12 cellular contexts compared by ENCODE assay signal in the genomic region with DNA sequence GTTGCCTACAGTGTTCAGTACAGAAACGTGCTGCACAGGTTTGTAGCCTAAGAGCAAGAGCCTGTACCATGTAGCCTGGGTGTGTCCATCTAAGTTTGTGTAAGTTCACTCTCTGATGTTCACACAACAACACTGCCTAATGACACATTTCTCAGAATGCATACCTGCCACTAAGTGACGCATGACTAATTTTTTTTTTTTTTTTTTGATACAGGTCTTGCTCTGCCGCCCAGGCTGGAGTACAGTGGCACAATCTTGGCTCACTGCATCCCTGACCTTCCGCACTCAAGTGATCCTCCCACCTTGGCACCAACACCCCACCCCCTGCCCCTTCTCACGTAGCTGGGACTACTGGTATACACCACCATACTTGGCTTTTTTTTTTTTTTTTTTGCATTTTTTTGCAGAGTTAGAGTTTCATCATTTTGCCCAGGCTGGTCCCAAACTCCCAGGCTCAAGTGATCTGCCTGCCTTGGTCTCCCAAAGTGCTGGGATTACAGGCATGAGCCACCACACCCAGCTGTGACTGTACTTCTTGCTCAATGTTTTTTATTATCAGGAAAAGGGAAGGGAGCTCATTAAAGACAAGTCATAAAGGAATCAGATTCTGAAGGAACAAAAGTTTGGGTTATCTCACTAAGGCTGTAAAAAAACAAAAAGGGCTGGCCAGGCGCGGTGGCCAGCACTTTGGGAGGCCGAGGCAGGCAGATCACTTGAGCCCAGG. TPM values are rescaled to one million over a fixed set of nuclear protein-coding genes. Genes with fewer than 3 reads are reported as not detected.
DNase-seq lines count a peak whose midpoint lies in the region; FAIRE-seq and TF ChIP-seq lines count a peak whose summit lies in the region.
"Had no signal": no experiment of that assay in that cellular context is flagged by ENCODE, and none has a peak within 500 bp of the region (broad histone marks: within the 10 kb centered on the region; RNA-seq: fewer than 3 reads in every experiment).

No MANE protein-coding gene starts in this region.

- no peaks in the 10 kb centered on the region for H3K36me3 Mint-ChIP-seq in dendritic cell treated with granulocyte-macrophage colony-stimulating factor and Interleukin-4, amounts not matched to agents 40 ng/mL and 50 ng/mL, for 4 days (ENCODE audit: low read depth)

- peaks cover 36% of the 10 kb centered on the region for H3K27me3 Mint-ChIP-seq in dendritic cell treated with granulocyte-macrophage colony-stimulating factor and Interleukin-4, amounts not matched to agents 40 ng/mL and 50 ng/mL, for 4 days

- peak overlapping the region; percentile 21 for H3K4me3 Mint-ChIP-seq in dendritic cell treated with granulocyte-macrophage colony-stimulating factor and Interleukin-4, amounts not matched to agents 40 ng/mL and 50 ng/mL, for 4 days

- H3K27ac Mint-ChIP-seq in dendritic cell treated with granulocyte-macrophage colony-stimulating factor and Interleukin-4, amounts not matched to agents 40 ng/mL and 50 ng/mL, for 4 days = peak overlapping the region; percentile 91

- no peak for TF ChIP-seq CTCF in tibial nerve (IDR thresholded peaks at IDR 0.05)

- intact Hi-C loops in dendritic cell treated with granulocyte-macrophage colony-stimulating factor and Interleukin-4, amounts not matched to agents 40 ng/mL and 50 ng/mL, for 4 days (cut with micrococcal nuclease) = no loop called here

- no peak overlapping the region for H3K4me3 ChIP-seq in tibial nerve

- DNase-seq in HT1080 (ENCODE audit: low read depth) (peak; percentile 56), left kidney (ENCODE audit: low read depth, low spot score) (peak; percentile 50), tibial nerve (ENCODE audit: low spot score in 2 of 2) (peak in 1 of 2 donors; percentile 37), GM19239 (ENCODE audit: insufficient read length, low spot score) (no peak), pons (ENCODE audit: low spot score) (no peak), OCI-M1 (lab: John Stamatoyannopoulos, UW) (no peak), NK-92 (lab: John Stamatoyannopoulos, UW; ENCODE audit: unreplicated experiment) (no peak)
- DNase-seq: cerebellar nuclear complex; stimulated activated CD4-positive, alpha-beta T cell treated with anti-CD3 and anti-CD28 coated beads, Interleukin-2, amount 100 ng/mL, for 48 hours had no signal

- H3K4me1 ChIP-seq in tibial nerve = peaks cover 0 to 40% (median 6%) of the 10 kb centered on the region in 4 donors

- 60 to 63% methylated on average over 8 of the region's 8 CpGs for WGBS in tibial nerve, 2 donors

- TF ChIP-seq POLR2A in tibial nerve (IDR thresholded peaks at IDR 0.05) = no peak

- peak overlapping the region in 3 of 4 donors; percentile 42 to 77 (median 75) for H3K27ac ChIP-seq in tibial nerve

- no peak for FAIRE-seq in GM19239 (lab: Jason Lieb, UNC)

- H3K9me3 Mint-ChIP-seq in dendritic cell treated with granulocyte-macrophage colony-stimulating factor and Interleukin-4, amounts not matched to agents 40 ng/mL and 50 ng/mL, for 4 days = no peaks in the 10 kb centered on the region

- TF ChIP-seq EP300 in tibial nerve (IDR thresholded peaks at IDR 0.05) = peak in 1 of 2 donors; percentile 53

- H3K4me1 Mint-ChIP-seq in dendritic cell treated with granulocyte-macrophage colony-stimulating factor and Interleukin-4, amounts not matched to agents 40 ng/mL and 50 ng/mL, for 4 days (ENCODE audit: low read depth) = peaks cover 51% of the 10 kb centered on the region

- H3K36me3 ChIP-seq in tibial nerve = no peaks in the 10 kb centered on the region

- no peaks in the 10 kb centered on the region for H3K9me3 ChIP-seq in tibial nerve

- no peaks in the 10 kb centered on the region for H3K27me3 ChIP-seq in tibial nerve

RNA-seq across cellular contexts. Expression of gene CDC42BPB, which starts 10.0 kb away (rescaled TPM):
- 42.1 and 54.3 TPM in 2 replicates for total RNA-seq in HT1080 (2014; rRNA removed; shearing (Covaris generic))
- 53.6 and 62.3 TPM in 2 replicates for polyA plus RNA-seq in HT1080 (2015; cell fraction: cytosol; rRNA removed)
- polyA plus RNA-seq in HT1080 (2015; cell fraction: nucleus; rRNA removed) = 121 and 123 TPM in 2 replicates
- total RNA-seq in tibial nerve = 100 to 1,000 TPM; 115 to 172 (median 134) TPM

RNA-seq across cellular contexts. Expression of gene LBHD2, which starts 16.6 kb away (rescaled TPM):
- total RNA-seq in HT1080 (2014; rRNA removed; shearing (Covaris generic)) = not detected in 2 replicates
- not detected in 2 replicates for polyA plus RNA-seq in HT1080 (2015; cell fraction: cytosol; rRNA removed)
- polyA plus RNA-seq in HT1080 (2015; cell fraction: nucleus; rRNA removed) = not detected in 2 replicates
- total RNA-seq in tibial nerve = not detected
- total RNA-seq: lung microvascular endothelial cell, SK-MEL-5 had no signal

RNA-seq across cellular contexts. Expression of gene EXOC3L4, which starts 27.1 kb away (rescaled TPM):
- total RNA-seq in HT1080 (2014; rRNA removed; shearing (Covaris generic)) = not detected in 2 replicates
- 0.37 TPM in 1 of 2 replicates, not detected in the other for polyA plus RNA-seq in HT1080 (2015; cell fraction: cytosol; rRNA removed)
- 0.25 TPM in 1 of 2 replicates, not detected in the other for polyA plus RNA-seq in HT1080 (2015; cell fraction: nucleus; rRNA removed)
- 1 to 10 TPM in 2 of 4 donors, under 1 TPM in 2; 0.63 to 2.1 (median 1.3) TPM for total RNA-seq in tibial nerve
- total RNA-seq: lung microvascular endothelial cell, SK-MEL-5 had no signal

RNA-seq across cellular contexts. Expression of gene TNFAIP2, which starts 55.9 kb away (rescaled TPM):
- 17.6 and 26.1 TPM in 2 replicates for total RNA-seq in HT1080 (2014; rRNA removed; shearing (Covaris generic))
- polyA plus RNA-seq in HT1080 (2015; cell fraction: cytosol; rRNA removed) = 23.3 and 23.8 TPM in 2 replicates
- 59.9 and 65.3 TPM in 2 replicates for polyA plus RNA-seq in HT1080 (2015; cell fraction: nucleus; rRNA removed)
- 10 to 100 TPM; 42.9 to 49.4 (median 47.8) TPM for total RNA-seq in tibial nerve
- total RNA-seq: SK-MEL-5 had no signal

Comparison
In these comparisons a context has a peak if more than half of its experiments do, and no peak if none do; other contexts are left out.
1. DNase-seq: peak in HT1080 (single experiment) and left kidney (single experiment); none in GM19239 (single experiment), pons (single experiment), OCI-M1 (single experiment) and NK-92 (single experiment).